ENCODE assay signal across 16 cellular contexts in genomic region chr6:14767176-14767575, GRCh38.
"Had no signal": no experiment of that assay in that cellular context is flagged by ENCODE, and none has a peak within 500 bp of the region (broad histone marks: within the 10 kb centered on the region; RNA-seq: fewer than 3 reads in every experiment).

No MANE protein-coding gene starts in this region.

- H3K79me2 ChIP-seq: hepatocyte had no signal

- ATAC-seq: naive thymus-derived CD4-positive, alpha-beta T cell; right lobe of liver; stimulated activated memory B cell treated with anti-CD40 and anti-IgM and Interleukin-4, amounts not matched to agents 10 μg/mL and 1 μg/mL and 100 μg/mL, for 72 hours had no signal

- H3K4me1 ChIP-seq: adrenal gland, prostate gland had no signal

- H3K4me2 ChIP-seq: hepatocyte had no signal

- H3K4me3 Mint-ChIP-seq: activated CD4-positive, alpha-beta T cell treated with anti-CD3 and anti-CD28 coated beads, Interleukin-2, amount 10 ng/mL, durations not matched to agents 7 days and 5 days; naive thymus-derived CD4-positive, alpha-beta T cell; stimulated activated memory B cell treated with anti-CD40 and anti-IgM and Interleukin-4, amounts not matched to agents 10 μg/mL and 1 μg/mL and 100 μg/mL, for 72 hours had no signal

- H3K27ac Mint-ChIP-seq: activated CD4-positive, alpha-beta T cell treated with anti-CD3 and anti-CD28 coated beads, Interleukin-2, amount 10 ng/mL, durations not matched to agents 7 days and 5 days; naive thymus-derived CD4-positive, alpha-beta T cell; stimulated activated memory B cell treated with anti-CD40 and anti-IgM and Interleukin-4, amounts not matched to agents 10 μg/mL and 1 μg/mL and 100 μg/mL, for 72 hours had no signal

- H3K27ac ChIP-seq: adrenal gland, hepatocyte, prostate gland, right lobe of liver, transverse colon had no signal

- H3K4me3 ChIP-seq: adrenal gland, hepatocyte, lung, prostate gland, right lobe of liver, transverse colon had no signal

- H3K36me3 Mint-ChIP-seq: naive thymus-derived CD4-positive, alpha-beta T cell; stimulated activated memory B cell treated with anti-CD40 and anti-IgM and Interleukin-4, amounts not matched to agents 10 μg/mL and 1 μg/mL and 100 μg/mL, for 72 hours had no signal

- H2AFZ ChIP-seq: hepatocyte had no signal

- DNase-seq: activated CD4-positive, alpha-beta T cell treated with anti-CD3 and anti-CD28 coated beads, Interleukin-2, amount 10 ng/mL, durations not matched to agents 7 days and 5 days; activated CD4-positive, CD25-positive, alpha-beta regulatory T cell; activated naive CD4-positive, alpha-beta T cell treated with anti-CD3 and anti-CD28 coated beads, Interleukin-2, amount 50 U/mL, for 16 hours; activated T-cell treated with anti-CD3 and anti-CD28 coated beads, Interleukin-2, amount 50 U/mL, for 1 hour; adrenal gland; central memory CD4-positive, alpha-beta T cell; effector memory CD4-positive, alpha-beta T cell; naive thymus-derived CD4-positive, alpha-beta T cell; right lobe of liver; stimulated activated CD4-positive, alpha-beta T cell treated with anti-CD3 and anti-CD28 coated beads, Interleukin-1b, Interleukin-23, amount 100 ng/mL, for 48 hours; T-helper 2 cell; transverse colon had no signal

- H3K9me3 ChIP-seq: adrenal gland, prostate gland, right lobe of liver, transverse colon had no signal

- H3K36me3 ChIP-seq: adrenal gland, prostate gland, right lobe of liver, transverse colon had no signal

- H3K27me3 ChIP-seq: adrenal gland, hepatocyte, right lobe of liver, transverse colon had no signal

- H3K9me3 Mint-ChIP-seq: activated CD4-positive, alpha-beta T cell treated with anti-CD3 and anti-CD28 coated beads, Interleukin-2, amount 10 ng/mL, durations not matched to agents 7 days and 5 days; stimulated activated memory B cell treated with anti-CD40 and anti-IgM and Interleukin-4, amounts not matched to agents 10 μg/mL and 1 μg/mL and 100 μg/mL, for 72 hours had no signal

- H3K27me3 Mint-ChIP-seq: activated CD4-positive, alpha-beta T cell treated with anti-CD3 and anti-CD28 coated beads, Interleukin-2, amount 10 ng/mL, durations not matched to agents 7 days and 5 days; naive thymus-derived CD4-positive, alpha-beta T cell; stimulated activated memory B cell treated with anti-CD40 and anti-IgM and Interleukin-4, amounts not matched to agents 10 μg/mL and 1 μg/mL and 100 μg/mL, for 72 hours had no signal
